In genomic region chr1:236147521-236148470, GRCh38 we compare ENCODE assay signal across 16 cellular contexts. TPM values are rescaled to one million over a fixed set of nuclear protein-coding genes. Genes with fewer than 3 reads are reported as not detected.
DNase-seq lines count a peak whose midpoint lies in the region; ATAC-seq and TF ChIP-seq lines count a peak whose summit lies in the region.
"Had no signal": no experiment of that assay in that cellular context is flagged by ENCODE, and none has a peak within 500 bp of the region (broad histone marks: within the 10 kb centered on the region; RNA-seq: fewer than 3 reads in every experiment).

No MANE protein-coding gene starts in this region.

- ATAC-seq in left ventricle myocardium superior (no peak), upper lobe of right lung (peak; percentile 25), sciatic nerve (no peak), left lobe of liver (no peak)
- ATAC-seq in central memory CD8-positive, alpha-beta T cell (replicated peaks; ENCODE audit: extremely low read depth, poor library complexity, severe bottlenecking), result no peak
- ATAC-seq: activated CD8-positive, alpha-beta T cell treated with anti-CD3 and anti-CD28 coated beads, Interleukin-2, amount 10 ng/mL, durations not matched to agents 7 days and 5 days had no signal

- H3K27me3 ChIP-seq in left ventricle myocardium inferior (ENCODE audit: low read depth) (no peaks in the 10 kb centered on the region), upper lobe of right lung (no peaks in the 10 kb centered on the region), ascending aorta (no peaks in the 10 kb centered on the region)

- H3K4me3 Mint-ChIP-seq in central memory CD8-positive, alpha-beta T cell, result no peak overlapping the region
- H3K4me3 Mint-ChIP-seq: activated CD8-positive, alpha-beta T cell treated with anti-CD3 and anti-CD28 coated beads, Interleukin-2, amount 10 ng/mL, durations not matched to agents 7 days and 5 days had no signal

- no peaks in the 10 kb centered on the region for H3K9me3 ChIP-seq in left ventricle myocardium inferior (replicated peaks)
- H3K9me3 ChIP-seq in upper lobe of right lung, result no peaks in the 10 kb centered on the region
- H3K9me3 ChIP-seq in ascending aorta, result no peaks in the 10 kb centered on the region
- H3K9me3 ChIP-seq: thoracic aorta had no signal

- no peaks in the 10 kb centered on the region for H3K27me3 Mint-ChIP-seq in central memory CD8-positive, alpha-beta T cell

- peaks cover 95% of the 10 kb centered on the region for H3K4me1 ChIP-seq in left ventricle myocardium inferior
- peaks cover 10% of the 10 kb centered on the region for H3K4me1 ChIP-seq in upper lobe of right lung
- peaks cover 0 to 9% of the 10 kb centered on the region in 2 donors for H3K4me1 ChIP-seq in ascending aorta

- H3K36me3 ChIP-seq in left ventricle myocardium inferior, result no peaks in the 10 kb centered on the region
- no peaks in the 10 kb centered on the region for H3K36me3 ChIP-seq in upper lobe of right lung
- no peaks in the 10 kb centered on the region for H3K36me3 ChIP-seq in ascending aorta
- H3K36me3 ChIP-seq: thoracic aorta had no signal

- H3K36me3 Mint-ChIP-seq in central memory CD8-positive, alpha-beta T cell (ENCODE audit: insufficient read depth), result peaks cover 5% of the 10 kb centered on the region

- peak overlapping the region; percentile 91 for H3K27ac ChIP-seq in left ventricle myocardium inferior (replicated peaks)
- H3K27ac ChIP-seq in upper lobe of right lung, result no peak overlapping the region
- H3K27ac ChIP-seq in ascending aorta, result no peak overlapping the region
- H3K27ac ChIP-seq: thoracic aorta had no signal

- H3K4me3 ChIP-seq in left ventricle myocardium inferior, result no peak overlapping the region
- no peak overlapping the region for H3K4me3 ChIP-seq in upper lobe of right lung
- no peak overlapping the region for H3K4me3 ChIP-seq in ascending aorta
- H3K4me3 ChIP-seq: lung, thoracic aorta had no signal

- H3K4me1 Mint-ChIP-seq in central memory CD8-positive, alpha-beta T cell, result peaks cover 70% of the 10 kb centered on the region

- intact Hi-C loops in left ventricle myocardium inferior (cut with micrococcal nuclease) (no loop called here), left ventricle myocardium superior (cut with micrococcal nuclease) (no loop called here), upper lobe of right lung (cut with DNase I) (no loop called here), sciatic nerve (cut with DNase I) (loop anchor here (1.0 kb wide), 1 partner anchor 45 kb away; no protein-coding TSS in a partner anchor), ascending aorta (cut with DNase I) (no loop called here)

- TF ChIP-seq CTCF in left ventricle myocardium inferior (IDR thresholded peaks at IDR 0.05; ENCODE audit: borderline replicate concordance), result no peak
- TF ChIP-seq CTCF in upper lobe of right lung (IDR thresholded peaks at IDR 0.05), result no peak
- no peak for TF ChIP-seq CTCF in ascending aorta (IDR thresholded peaks at IDR 0.05)

- H3K9me3 Mint-ChIP-seq in central memory CD8-positive, alpha-beta T cell, result no peaks in the 10 kb centered on the region

- DNase-seq in left ventricle myocardium inferior, result no peak
- DNase-seq in left ventricle myocardium superior, result no peak
- no peak for DNase-seq in central memory CD8-positive, alpha-beta T cell (ENCODE audit: low spot score in 2 of 2)
- DNase-seq in mesenteric fat pad (ENCODE audit: low spot score), result peak; percentile 78
- no peak for DNase-seq in upper lobe of right lung
- no peak for DNase-seq in sciatic nerve (ENCODE audit: low spot score)
- DNase-seq in ascending aorta (ENCODE audit: low spot score in 2 of 2), result no peak
- no peak for DNase-seq in left lobe of liver (ENCODE audit: low spot score)
- DNase-seq: activated CD8-positive, alpha-beta T cell treated with anti-CD3 and anti-CD28 coated beads, Interleukin-2, amount 10 ng/mL, durations not matched to agents 7 days and 5 days; activated gamma-delta T cell; Calu3; NCI-H1436; stimulated activated CD4-positive, alpha-beta T cell treated with anti-CD3 and anti-CD28 coated beads, Interleukin-4, amount 100 ng/mL, for 1 hour; stimulated activated naive CD4-positive, alpha-beta T cell had no signal

- H3K27ac Mint-ChIP-seq in central memory CD8-positive, alpha-beta T cell (ENCODE audit: low read depth), result peak overlapping the region; percentile 48
- H3K27ac Mint-ChIP-seq: activated CD8-positive, alpha-beta T cell treated with anti-CD3 and anti-CD28 coated beads, Interleukin-2, amount 10 ng/mL, durations not matched to agents 7 days and 5 days had no signal

RNA-seq across cellular contexts. Expression of gene GPR137B, which starts 5.5 kb away (rescaled TPM):
- 36.7 TPM for total RNA-seq in left ventricle myocardium inferior
- total RNA-seq in left ventricle myocardium superior, result 31.6 TPM
- 32.9 TPM for total RNA-seq in mesenteric fat pad
- 26.5 TPM for total RNA-seq in upper lobe of right lung
- 91.6 TPM for total RNA-seq in sciatic nerve
- 22.5 TPM for total RNA-seq in ascending aorta
- total RNA-seq in left lobe of liver, result 4.5 TPM
